Comparison of ENCODE assay signal across 8 cellular contexts in genomic region chr19:1847348-1847683, GRCh38. TPM values are rescaled to one million over a fixed set of nuclear protein-coding genes. Genes with fewer than 3 reads are reported as not detected.
DNase-seq lines count a peak whose midpoint lies in the region; ATAC-seq and TF ChIP-seq lines count a peak whose summit lies in the region.

No MANE protein-coding gene starts in this region.

- H3K27ac ChIP-seq in suprapubic skin = peak overlapping the region; percentile 99

- POLR2A ChIA-PET in activated naive CD8-positive, alpha-beta T cell treated with anti-CD3 and anti-CD28 coated beads, Interleukin-2, amount 10 ng/mL, durations not matched to agents 7 days and 5 days (lab: Charles Lee) = interaction anchor here (0.7 to 1.2 kb wide), 2 partner anchors 8 to 10 kb away, joined by 3 to 5 read pairs; no protein-coding TSS in a partner anchor

- DNase-seq in T-helper 2 cell treated with Interferon-gamma antibody and Interleukin-4, amounts not matched to agents 5 μg/mL and 100 μg/mL, for 36 hours (ENCODE audit: low spot score) = no peak
- DNase-seq in T-helper 2 cell = no peak
- no peak for DNase-seq in activated naive CD8-positive, alpha-beta T cell treated with anti-CD3 and anti-CD28 coated beads, Interleukin-2, amount 10 ng/mL, durations not matched to agents 7 days and 5 days
- no peak for DNase-seq in kidney epithelial cell (ENCODE audit: low read depth)
- no peak for DNase-seq in suprapubic skin (ENCODE audit: low spot score in 2 of 2)
- DNase-seq in DMS53 (lab: John Stamatoyannopoulos, UW) = no peak
- no peak for DNase-seq in stimulated activated CD4-positive, alpha-beta T cell treated with anti-CD3 and anti-CD28 coated beads, Interleukin-15, amount 100 ng/mL, for 24 hours
- no peak for DNase-seq in T-helper 9 cell

- H3K9me3 Mint-ChIP-seq in T-helper 2 cell treated with Interferon-gamma antibody and Interleukin-4, amounts not matched to agents 5 μg/mL and 100 μg/mL, for 36 hours = no peaks in the 10 kb centered on the region
- no peaks in the 10 kb centered on the region for H3K9me3 Mint-ChIP-seq in activated naive CD8-positive, alpha-beta T cell treated with anti-CD3 and anti-CD28 coated beads, Interleukin-2, amount 10 ng/mL, durations not matched to agents 7 days and 5 days

- WGBS in suprapubic skin = 6% methylated on average over 12 of the region's 12 CpGs

- H3K9me3 ChIP-seq in suprapubic skin = no peaks in the 10 kb centered on the region

- H3K36me3 ChIP-seq in kidney epithelial cell (ENCODE audit: control insufficient read depth, insufficient read depth, low read length) (no peaks in the 10 kb centered on the region), suprapubic skin (no peaks in the 10 kb centered on the region)

- no peaks in the 10 kb centered on the region for H3K27me3 ChIP-seq in kidney epithelial cell (ENCODE audit: control insufficient read depth, insufficient read depth, low read length)
- H3K27me3 ChIP-seq in suprapubic skin = no peaks in the 10 kb centered on the region

- H3K4me1 Mint-ChIP-seq in T-helper 2 cell treated with Interferon-gamma antibody and Interleukin-4, amounts not matched to agents 5 μg/mL and 100 μg/mL, for 36 hours (ENCODE audit: low read depth) = peaks cover 26% of the 10 kb centered on the region
- peaks cover 28% of the 10 kb centered on the region for H3K4me1 Mint-ChIP-seq in activated naive CD8-positive, alpha-beta T cell treated with anti-CD3 and anti-CD28 coated beads, Interleukin-2, amount 10 ng/mL, durations not matched to agents 7 days and 5 days

- H3K4me3 Mint-ChIP-seq in T-helper 2 cell treated with Interferon-gamma antibody and Interleukin-4, amounts not matched to agents 5 μg/mL and 100 μg/mL, for 36 hours = peak overlapping the region; percentile 95
- peak overlapping the region; percentile 91 for H3K4me3 Mint-ChIP-seq in activated naive CD8-positive, alpha-beta T cell treated with anti-CD3 and anti-CD28 coated beads, Interleukin-2, amount 10 ng/mL, durations not matched to agents 7 days and 5 days

- TF ChIP-seq CTCF in kidney epithelial cell (IDR thresholded peaks at IDR 0.05; ENCODE audit: insufficient read depth, low read length, poor library complexity, severe bottlenecking) = no peak
- no peak for TF ChIP-seq CTCF in suprapubic skin (IDR thresholded peaks at IDR 0.05)

- H3K4me3 ChIP-seq in kidney epithelial cell (ENCODE audit: low read depth, low read length) = peak overlapping the region; percentile 58
- peak overlapping the region; percentile 96 for H3K4me3 ChIP-seq in suprapubic skin

- no peak for ATAC-seq in activated naive CD8-positive, alpha-beta T cell treated with anti-CD3 and anti-CD28 coated beads, Interleukin-2, amount 10 ng/mL, durations not matched to agents 7 days and 5 days (ENCODE audit: low read depth)

- TF ChIP-seq EP300 in suprapubic skin (IDR thresholded peaks at IDR 0.05) = no peak

- no peaks in the 10 kb centered on the region for H3K27me3 Mint-ChIP-seq in T-helper 2 cell treated with Interferon-gamma antibody and Interleukin-4, amounts not matched to agents 5 μg/mL and 100 μg/mL, for 36 hours (ENCODE audit: low read depth)
- no peaks in the 10 kb centered on the region for H3K27me3 Mint-ChIP-seq in activated naive CD8-positive, alpha-beta T cell treated with anti-CD3 and anti-CD28 coated beads, Interleukin-2, amount 10 ng/mL, durations not matched to agents 7 days and 5 days

- peak overlapping the region; percentile 95 for H3K27ac Mint-ChIP-seq in T-helper 2 cell treated with Interferon-gamma antibody and Interleukin-4, amounts not matched to agents 5 μg/mL and 100 μg/mL, for 36 hours
- H3K27ac Mint-ChIP-seq in activated naive CD8-positive, alpha-beta T cell treated with anti-CD3 and anti-CD28 coated beads, Interleukin-2, amount 10 ng/mL, durations not matched to agents 7 days and 5 days = peak overlapping the region; percentile 93

- no peak for TF ChIP-seq POLR2A in suprapubic skin (IDR thresholded peaks at IDR 0.05)

- peaks cover 67% of the 10 kb centered on the region for H3K4me1 ChIP-seq in suprapubic skin

- H3K36me3 Mint-ChIP-seq in T-helper 2 cell treated with Interferon-gamma antibody and Interleukin-4, amounts not matched to agents 5 μg/mL and 100 μg/mL, for 36 hours (ENCODE audit: low read depth) = peaks cover 7% of the 10 kb centered on the region
- H3K36me3 Mint-ChIP-seq in activated naive CD8-positive, alpha-beta T cell treated with anti-CD3 and anti-CD28 coated beads, Interleukin-2, amount 10 ng/mL, durations not matched to agents 7 days and 5 days = peaks cover 3% of the 10 kb centered on the region

RNA-seq across cellular contexts. Expression of gene REXO1, which starts 1.0 kb away (rescaled TPM):
- total RNA-seq in activated naive CD8-positive, alpha-beta T cell treated with anti-CD3 and anti-CD28 coated beads, Interleukin-2, amount 10 ng/mL, durations not matched to agents 7 days and 5 days = 10 to 100 TPM; 57.9 to 60.4 TPM
- total RNA-seq in kidney epithelial cell = 18.8 and 32.1 TPM in 2 replicates
- 10 to 100 TPM; 31.8 to 63.1 (median 38.3) TPM for total RNA-seq in suprapubic skin

RNA-seq across cellular contexts. Expression of gene KLF16, which starts 16.1 kb away (rescaled TPM):
- total RNA-seq in activated naive CD8-positive, alpha-beta T cell treated with anti-CD3 and anti-CD28 coated beads, Interleukin-2, amount 10 ng/mL, durations not matched to agents 7 days and 5 days = 10 to 100 TPM; 21.5 to 21.8 TPM
- total RNA-seq in kidney epithelial cell (11.4 and 15.3 TPM in 2 replicates), suprapubic skin (10 to 100 TPM; 12.1 to 30.8 (median 20.9) TPM)

RNA-seq across cellular contexts. Expression of gene ATP8B3, which starts 35.2 kb away (rescaled TPM):
- 10 to 100 TPM; 17.0 to 18.6 TPM for total RNA-seq in activated naive CD8-positive, alpha-beta T cell treated with anti-CD3 and anti-CD28 coated beads, Interleukin-2, amount 10 ng/mL, durations not matched to agents 7 days and 5 days
- total RNA-seq in kidney epithelial cell (0.96 TPM in 2 replicates), suprapubic skin (1 to 10 TPM; 1.5 to 3.8 (median 1.8) TPM)

RNA-seq across cellular contexts. Expression of gene ABHD17A, which starts 38.0 kb away (rescaled TPM):
- 100 to 1,000 TPM; 185 to 194 TPM for total RNA-seq in activated naive CD8-positive, alpha-beta T cell treated with anti-CD3 and anti-CD28 coated beads, Interleukin-2, amount 10 ng/mL, durations not matched to agents 7 days and 5 days
- total RNA-seq in kidney epithelial cell = 54.1 and 66.7 TPM in 2 replicates
- 100 to 1,000 TPM in 3 of 4 donors, 10 to 100 TPM in 1; 82.3 to 120 (median 110) TPM for total RNA-seq in suprapubic skin

RNA-seq across cellular contexts. Expression of gene ADAT3, which starts 57.9 kb away (rescaled TPM):
- 1 to 10 TPM; 7.6 to 9.3 TPM for total RNA-seq in activated naive CD8-positive, alpha-beta T cell treated with anti-CD3 and anti-CD28 coated beads, Interleukin-2, amount 10 ng/mL, durations not matched to agents 7 days and 5 days
- total RNA-seq in kidney epithelial cell (1.8 and 8.6 TPM in 2 replicates), suprapubic skin (10 to 100 TPM; 13.4 to 26.7 (median 22.3) TPM)
